1 cellular context compared by ENCODE assay signal in genomic region chr2:217793566-217794132, GRCh38.
TF ChIP-seq lines count a peak whose summit lies in the region.

No MANE protein-coding gene starts in this region.

TF ChIP-seq in SK-N-SH, 30 proteins besides CTCF, POLR2A, EP300 and RAD21 (continued from another document):
- TF ChIP-seq REST (IDR thresholded peaks at IDR 0.05; ENCODE audit: low read depth, low read length) (no peak), NRF1 (IDR thresholded peaks at IDR 0.05; ENCODE audit: low read depth, low read length) (no peak), MXI1 (IDR thresholded peaks at IDR 0.05; ENCODE audit: low read depth, low read length) (no peak), POLR2AphosphoS5 (IDR thresholded peaks at IDR 0.05; ENCODE audit: low read depth, low read length) (no peak), SIN3A (IDR thresholded peaks at IDR 0.05; ENCODE audit: borderline replicate concordance, low read depth, low read length) (no peak), SMC3 (IDR thresholded peaks at IDR 0.05; ENCODE audit: low read depth, low read length) (no peak), TEAD4 (IDR thresholded peaks at IDR 0.05; ENCODE audit: borderline replicate concordance, insufficient read depth) (no peak), USF2 (IDR thresholded peaks at IDR 0.05; ENCODE audit: borderline replicate concordance, low read depth, low read length) (no peak), YY1 (IDR thresholded peaks at IDR 0.05; ENCODE audit: low read depth) (no peak), FOXM1 (IDR thresholded peaks at IDR 0.05; ENCODE audit: low read depth) (no peak), FOSL2 (IDR thresholded peaks at IDR 0.05; ENCODE audit: borderline replicate concordance, low read depth) (no peak), MEF2A (IDR thresholded peaks at IDR 0.05; ENCODE audit: borderline replicate concordance, low read depth) (no peak), NFIC (IDR thresholded peaks at IDR 0.05; ENCODE audit: borderline replicate concordance) (no peak), FOXJ3 (CRISPR knock-in tag; IDR thresholded peaks at IDR 0.05) (no peak), RXRA (IDR thresholded peaks at IDR 0.05; ENCODE audit: borderline replicate concordance, low read depth) (no peak), CHD2 (IDR thresholded peaks at IDR 0.05; ENCODE audit: low read length, partially characterized antibody) (no peak), GABPA (IDR thresholded peaks at IDR 0.05; ENCODE audit: low read depth) (no peak), PBX3 (IDR thresholded peaks at IDR 0.05) (no peak)
TF ChIP-seq in SK-N-SH: peak in this region for 0.
